Comparison of ENCODE assay signal across 25 cellular contexts in the genomic region with DNA sequence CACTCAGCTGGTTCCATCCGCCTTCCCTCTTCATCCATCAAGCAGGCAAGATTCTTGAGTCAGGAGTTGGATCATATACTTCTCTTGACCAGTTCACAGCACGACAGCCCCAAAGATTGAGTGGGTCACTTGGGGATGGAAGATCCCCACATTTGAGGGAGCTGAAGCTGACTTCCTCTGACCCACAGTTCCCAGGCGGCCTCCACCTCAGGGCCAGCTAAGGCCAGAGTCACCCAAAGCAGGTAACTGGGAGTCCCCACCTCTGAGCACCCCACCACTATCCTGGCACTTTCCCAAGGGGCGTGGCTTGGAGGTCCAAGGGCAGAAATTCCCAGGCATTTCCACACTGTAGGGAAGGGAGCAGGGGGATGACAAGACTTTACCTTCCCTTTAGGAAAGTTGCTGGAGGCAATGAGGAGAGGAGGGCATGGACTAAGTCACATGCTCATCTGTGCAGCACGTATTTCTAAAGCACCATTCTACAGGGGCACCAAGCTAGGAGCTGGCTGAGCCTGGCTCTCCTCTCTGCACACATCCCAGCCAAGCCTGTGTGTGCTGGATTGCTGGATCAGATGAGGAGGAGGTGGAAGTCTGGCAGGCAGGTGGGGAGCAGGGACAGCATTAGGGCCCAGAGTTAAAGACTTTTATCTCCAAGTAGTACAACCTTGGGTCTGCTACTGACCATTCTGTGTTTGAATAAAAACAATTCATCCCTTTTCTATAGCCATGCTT. TPM values are rescaled to one million over a fixed set of nuclear protein-coding genes. Genes with fewer than 3 reads are reported as not detected.
A peak's percentile ranks its signal among the peaks of the same experiment; 100 is the strongest.
DNase-seq lines count a peak whose midpoint lies in the region; ATAC-seq and TF ChIP-seq lines count a peak whose summit lies in the region.
"Had no signal": no experiment of that assay in that cellular context is flagged by ENCODE, and none has a peak within 500 bp of the region (broad histone marks: within the 10 kb centered on the region; RNA-seq: fewer than 3 reads in every experiment).

No MANE protein-coding gene starts in this region.

- ATAC-seq in lower lobe of right lung: no peak

- peak overlapping the region; percentile 11 for H3K27ac ChIP-seq in lower lobe of right lung
- no peak overlapping the region for H3K27ac ChIP-seq in sigmoid colon
- H3K27ac ChIP-seq: 22Rv1, C4-2B, Peyer's patch, SJCRH30 had no signal

- H3K9ac ChIP-seq in NT2/D1 (ENCODE audit: insufficient read length, low read depth): peak overlapping the region; percentile 3

- no peaks in the 10 kb centered on the region for H3K36me3 ChIP-seq in NT2/D1 (ENCODE audit: insufficient read depth, insufficient read length, low read length)
- no peaks in the 10 kb centered on the region for H3K36me3 ChIP-seq in lower lobe of right lung
- no peaks in the 10 kb centered on the region for H3K36me3 ChIP-seq in sigmoid colon
- H3K36me3 ChIP-seq: Peyer's patch, SJCRH30 had no signal

- intact Hi-C loops in lower lobe of right lung (cut with DNase I): no loop called here
- intact Hi-C loops in sigmoid colon (cut with DNase I): no loop called here
- intact Hi-C loops in head of caudate nucleus (cut with DNase I): no loop called here

- TF ChIP-seq EP300 in sigmoid colon (IDR thresholded peaks at IDR 0.05): no peak

- no peaks in the 10 kb centered on the region for H3K27me3 ChIP-seq in NT2/D1 (ENCODE audit: insufficient read depth, insufficient read length)
- peaks cover 11% of the 10 kb centered on the region for H3K27me3 ChIP-seq in lower lobe of right lung (ENCODE audit: low read depth)
- peaks cover 0 to 26% (median 0%) of the 10 kb centered on the region in 3 donors for H3K27me3 ChIP-seq in sigmoid colon
- H3K27me3 ChIP-seq: Peyer's patch had no signal

- no peak for TF ChIP-seq POLR2A in sigmoid colon (IDR thresholded peaks at IDR 0.05)

- TF ChIP-seq CTCF in lower lobe of right lung (IDR thresholded peaks at IDR 0.05): no peak
- TF ChIP-seq CTCF in sigmoid colon (IDR thresholded peaks at IDR 0.05): no peak

- H3K4me3 ChIP-seq in NT2/D1 (ENCODE audit: insufficient read length, low read depth) (no peak overlapping the region), lower lobe of right lung (no peak overlapping the region), sigmoid colon (no peak overlapping the region)
- H3K4me3 ChIP-seq: Peyer's patch, SJCRH30 had no signal

- WGBS in sigmoid colon, 2 donors: 72 to 82% methylated on average over 5 of the region's 5 CpGs

- DNase-seq in NCI-H2227 (lab: John Stamatoyannopoulos, UW; ENCODE audit: unreplicated experiment) (peak; percentile 19), NCI-H2227 treated with DMSO at 0.1 percent for 48 hours (lab: John Stamatoyannopoulos, UW) (no peak), NT2/D1 (ENCODE audit: low read depth, low spot score) (no peak), lower lobe of right lung (no peak), sigmoid colon (peak; percentile 49), AML-193 (lab: John Stamatoyannopoulos, UW) (no peak), head of caudate nucleus (no peak)
- DNase-seq in effector CD8-positive, alpha-beta T cell (lab: John Stamatoyannopoulos, UW): no peak
- DNase-seq: ACHN; CD8-positive, alpha-beta memory T cell; H7; HFFc6; MM.1S; NCI-H1048; NCI-H1417 treated with DMSO at 0.1 percent for 48 hours; NCI-H187; NCI-H748 treated with DMSO at 0.1 percent for 48 hours; Peyer's patch had no signal

- no peaks in the 10 kb centered on the region for H3K9me3 ChIP-seq in NT2/D1 (ENCODE audit: insufficient read depth, low read length)
- H3K9me3 ChIP-seq in lower lobe of right lung: no peaks in the 10 kb centered on the region
- no peaks in the 10 kb centered on the region for H3K9me3 ChIP-seq in sigmoid colon
- H3K9me3 ChIP-seq: Peyer's patch, SJCRH30 had no signal

- H3K4me1 ChIP-seq in NT2/D1 (ENCODE audit: insufficient read depth, insufficient read length) (peaks cover 14% of the 10 kb centered on the region), lower lobe of right lung (no peaks in the 10 kb centered on the region), sigmoid colon (no peaks in the 10 kb centered on the region)

RNA-seq across cellular contexts. Expression of gene RD3, which starts 1.3 kb away (rescaled TPM):
- total RNA-seq in lower lobe of right lung (0.12 TPM), sigmoid colon (under 1 TPM in 3 of 4 donors, not detected in 1; 0.16 to 0.36 (median 0.28) TPM)
- polyA plus RNA-seq in sigmoid colon: under 1 TPM in 1 of 3 donors, not detected in 2; 0.13 TPM
- total RNA-seq: CD8-positive, alpha-beta memory T cell; Daoy; H7; HFFc6; LHCN-M2; NCI-H460; OCI-LY7 had no signal
- polyA plus RNA-seq: CD8-positive, alpha-beta memory T cell had no signal

Comparison
In these comparisons a context has a peak if more than half of its experiments do, and no peak if none do; other contexts are left out.
1. DNase-seq: peak in NCI-H2227 (single experiment) and sigmoid colon (single experiment); none in NCI-H2227 treated with DMSO at 0.1 percent for 48 hours (single experiment), NT2/D1 (single experiment), lower lobe of right lung (single experiment), AML-193 (0 of 2), head of caudate nucleus (0 of 42) and effector CD8-positive, alpha-beta T cell (single experiment).